14 cellular contexts compared by ENCODE assay signal in genomic region chr15:21397656-21398055, GRCh38. TPM values are rescaled to one million over a fixed set of nuclear protein-coding genes. Genes with fewer than 3 reads are reported as not detected.
"Had no signal": no experiment of that assay in that cellular context is flagged by ENCODE, and none has a peak within 500 bp of the region (broad histone marks: within the 10 kb centered on the region; RNA-seq: fewer than 3 reads in every experiment).

No MANE protein-coding gene starts in this region.

RNA-seq across cellular contexts. Expression of gene POTEB3, which starts 42.6 kb away (rescaled TPM):
- total RNA-seq: activated B cell treated with CpG ODN at 0.5 μM for 24 hours; activated CD4-positive, alpha-beta memory T cell treated with anti-CD3 and anti-CD28 coated beads for 36 hours; activated CD4-positive, alpha-beta memory T cell treated with anti-CD3 and anti-CD28 coated beads, Interleukin-2, amount 10 ng/mL, durations not matched to agents 7 days and 5 days; activated CD4-positive, alpha-beta T cell treated with anti-CD3 and anti-CD28 coated beads, Interleukin-2, amount 10 ng/mL, durations not matched to agents 24 days and 14 days; activated CD4-positive, alpha-beta T cell treated with anti-CD3 and anti-CD28 coated beads, Interleukin-2, amount 10 ng/mL, durations not matched to agents 7 days and 5 days; activated CD8-positive, alpha-beta memory T cell treated with anti-CD3 and anti-CD28 coated beads for 36 hours; activated CD8-positive, alpha-beta memory T cell treated with anti-CD3 and anti-CD28 coated beads, Interleukin-2, amount 10 ng/mL, durations not matched to agents 7 days and 5 days; activated CD8-positive, alpha-beta T cell treated with anti-CD3 and anti-CD28 coated beads for 36 hours; activated CD8-positive, alpha-beta T cell treated with anti-CD3 and anti-CD28 coated beads, Interleukin-2, amount 10 ng/mL, durations not matched to agents 7 days and 5 days; T-cell; T-helper 1 cell treated with Interleukin-12 subunit alpha and Interleukin-12 subunit beta and Interleukin-4 antibody, amounts not matched to agents 30 ng/mL and 1 ng/mL, for 36 hours; T-helper 17 cell; T-helper 2 cell treated with Interferon-gamma antibody and Interleukin-4, amounts not matched to agents 100 ng/mL and 5 ng/mL, for 36 hours; WTC11 had no signal
